21 cellular contexts compared by ENCODE assay signal in genomic region chr1:245108251-245108650, GRCh38. TPM values are rescaled to one million over a fixed set of nuclear protein-coding genes. Genes with fewer than 3 reads are reported as not detected.
DNase-seq lines count a peak whose midpoint lies in the region; TF ChIP-seq lines count a peak whose summit lies in the region.
"Had no signal": no experiment of that assay in that cellular context is flagged by ENCODE, and none has a peak within 500 bp of the region (broad histone marks: within the 10 kb centered on the region; RNA-seq: fewer than 3 reads in every experiment).

No MANE protein-coding gene starts in this region.

- H3K14ac ChIP-seq in trophoblast cell (ENCODE audit: low read length): peak overlapping the region; percentile 9

- no peaks in the 10 kb centered on the region for H3K36me3 ChIP-seq in trophoblast cell (ENCODE audit: control insufficient read depth in 1 of 2, insufficient read depth in 2 of 2, low read length in 2 of 2)
- H3K36me3 ChIP-seq: BLaER1, SJSA1 had no signal

- H3K9ac ChIP-seq in trophoblast cell (ENCODE audit: low read length): no peak overlapping the region
- H3K9ac ChIP-seq: BLaER1, GM23248 had no signal

- peaks cover 13 to 22% of the 10 kb centered on the region in 2 experiments for H3K4me1 ChIP-seq in trophoblast cell (ENCODE audit: control insufficient read depth in 1 of 2, insufficient read depth in 2 of 2, low read length in 2 of 2)
- H3K4me1 ChIP-seq: SJSA1 had no signal

- H3K4me1 Mint-ChIP-seq in endothelial cell (ENCODE audit: unreplicated experiment): peaks cover 35% of the 10 kb centered on the region
- H3K4me1 Mint-ChIP-seq: CD4-positive, CD25-positive, alpha-beta regulatory T cell had no signal

- peaks cover 7% of the 10 kb centered on the region for H3K79me1 ChIP-seq in trophoblast cell (ENCODE audit: low read length)

- H3K4me2 ChIP-seq in trophoblast cell (ENCODE audit: low read length): no peak overlapping the region
- H3K4me2 ChIP-seq: BLaER1, PC-9 had no signal

- no peak overlapping the region for H2BK120ac ChIP-seq in trophoblast cell (ENCODE audit: insufficient read depth, low read length, poor library complexity)

- no peak overlapping the region for H3K23ac ChIP-seq in trophoblast cell (ENCODE audit: low read length)

- H3K27ac ChIP-seq in trophoblast cell (ENCODE audit: low read depth, low read length): peak overlapping the region; percentile 2
- H3K27ac ChIP-seq: BLaER1, GM23248, PC-9, SJSA1 had no signal

- H2BK5ac ChIP-seq in trophoblast cell (ENCODE audit: low read depth, low read length, poor library complexity): no peak overlapping the region

- no peaks in the 10 kb centered on the region for H3K27me3 ChIP-seq in trophoblast cell (ENCODE audit: insufficient read depth, low read length)
- H3K27me3 ChIP-seq: BLaER1, SJSA1 had no signal

- H3K4me3 Mint-ChIP-seq in endothelial cell (ENCODE audit: unreplicated experiment): no peak overlapping the region
- H3K4me3 Mint-ChIP-seq: CD4-positive, CD25-positive, alpha-beta regulatory T cell; H9 had no signal

- H2BK12ac ChIP-seq in trophoblast cell (ENCODE audit: low read length): peak overlapping the region; percentile 7

- TF ChIP-seq CTCF in endothelial cell (IDR thresholded peaks at IDR 0.05; ENCODE audit: unreplicated experiment): no peak

- in situ Hi-C loops in SK-MEL-5 (cut with HindIII; ENCODE audit: low pct_unique_long_range_greater_than_20kb, low sequenced_read_pairs): no loop called here

- H3K4me3 ChIP-seq in trophoblast cell (ENCODE audit: low read depth, low read length): no peak overlapping the region
- H3K4me3 ChIP-seq: BLaER1, GM23248, PC-9, SJSA1 had no signal

- no peaks in the 10 kb centered on the region for H3K9me3 Mint-ChIP-seq in endothelial cell (ENCODE audit: unreplicated experiment)

- peaks cover 11% of the 10 kb centered on the region for H3K27me3 Mint-ChIP-seq in endothelial cell (ENCODE audit: unreplicated experiment)

- no peaks in the 10 kb centered on the region for H3K79me2 ChIP-seq in trophoblast cell (ENCODE audit: control insufficient read depth, insufficient read depth, low read length, poor library complexity)

- H3K27ac Mint-ChIP-seq in endothelial cell (ENCODE audit: unreplicated experiment): peak overlapping the region; percentile 82
- H3K27ac Mint-ChIP-seq: CD4-positive, CD25-positive, alpha-beta regulatory T cell had no signal

- DNase-seq in SK-MEL-5 (ENCODE audit: low read depth, low spot score) (peak; percentile 55), endothelial cell (ENCODE audit: low spot score) (no peak), mesenteric fat pad (ENCODE audit: low spot score) (peak; percentile 16), trophoblast cell (peak in 1 of 2 donors; percentile 49), NCI-H2171 (lab: John Stamatoyannopoulos, UW) (no peak), COR-L47 (lab: John Stamatoyannopoulos, UW) (no peak), iPS-NIHi7 (ENCODE audit: extremely low spot score) (no peak)
- no peak for DNase-seq in activated naive CD4-positive, alpha-beta T cell treated with Interleukin-2 at 50 U/mL for 16 hours
- DNase-seq: CD4-positive, CD25-positive, alpha-beta regulatory T cell; GM23248; NCI-H1105 treated with DMSO at 0.1 percent for 48 hours; NCI-H146; NCI-H2029; NCI-H446 treated with DMSO at 0.1 percent for 48 hours; NCI-H526; NCI-H82; NK-92 treated with Interleukin-12 subunit alpha and Interleukin-12 subunit beta, amount 100 ng/mL, for 24 hours; PC-9 had no signal

- H3K36me3 Mint-ChIP-seq in endothelial cell (ENCODE audit: low read depth, unreplicated experiment): peaks cover 9% of the 10 kb centered on the region
- H3K36me3 Mint-ChIP-seq: CD4-positive, CD25-positive, alpha-beta regulatory T cell had no signal

- no peak overlapping the region for H3K18ac ChIP-seq in trophoblast cell (ENCODE audit: low read length)

- no CpG with 5 or more reads among the region's 4 CpGs for WGBS in trophoblast cell (ENCODE audit: extremely low coverage, insufficient coverage, insufficient read length)

- H4K91ac ChIP-seq in trophoblast cell (ENCODE audit: low read depth, low read length): peak overlapping the region; percentile 59

- H3K9me3 ChIP-seq in trophoblast cell (ENCODE audit: insufficient read depth, low read depth, low read length): no peaks in the 10 kb centered on the region
- H3K9me3 ChIP-seq: BLaER1, SJSA1 had no signal

- H2AFZ ChIP-seq in trophoblast cell (ENCODE audit: insufficient read depth, low read length, poor library complexity): peak overlapping the region; percentile 4
- H2AFZ ChIP-seq: GM23248, PC-9 had no signal

- no peak overlapping the region for H2AK5ac ChIP-seq in trophoblast cell (ENCODE audit: low read length)

- H3K4ac ChIP-seq in trophoblast cell (ENCODE audit: low read depth, low read length): no peak overlapping the region

- H4K12ac ChIP-seq in trophoblast cell (ENCODE audit: low read depth, low read length): no peak overlapping the region

- peak overlapping the region; percentile 6 for H4K8ac ChIP-seq in trophoblast cell (ENCODE audit: low read depth, low read length)

RNA-seq across cellular contexts. Expression of gene KIF26B, which starts 46.5 kb away (rescaled TPM):
- total RNA-seq in SK-MEL-5 (2014; rRNA removed; shearing (Covaris generic)): 1.4 and 1.5 TPM in 2 replicates
- 1.7 and 3.0 TPM in 2 replicates for polyA plus RNA-seq in SK-MEL-5 (2015; cell fraction: cytosol; rRNA removed)
- polyA plus RNA-seq in SK-MEL-5 (2015; cell fraction: nucleus; rRNA removed): 1.3 and 1.4 TPM in 2 replicates
- total RNA-seq in endothelial cell (ENCODE audit: unreplicated experiment): 3.4 TPM
- total RNA-seq in mesenteric fat pad: 0.32 TPM
- 17.8 and 18.1 TPM in 2 replicates for polyA plus RNA-seq in trophoblast cell (2013)
- total RNA-seq: CD4-positive, CD25-positive, alpha-beta regulatory T cell had no signal
- polyA plus RNA-seq: CD4-positive, CD25-positive, alpha-beta regulatory T cell had no signal

Comparison
In these comparisons a context has a peak if more than half of its experiments do, and no peak if none do; other contexts are left out.
1. DNase-seq: peak in SK-MEL-5 (single experiment) and mesenteric fat pad (single experiment); none in endothelial cell (single experiment), activated naive CD4-positive, alpha-beta T cell treated with Interleukin-2 at 50 U/mL for 16 hours (single experiment), NCI-H2171 (single experiment), COR-L47 (single experiment) and iPS-NIHi7 (single experiment).